In the genomic region with DNA sequence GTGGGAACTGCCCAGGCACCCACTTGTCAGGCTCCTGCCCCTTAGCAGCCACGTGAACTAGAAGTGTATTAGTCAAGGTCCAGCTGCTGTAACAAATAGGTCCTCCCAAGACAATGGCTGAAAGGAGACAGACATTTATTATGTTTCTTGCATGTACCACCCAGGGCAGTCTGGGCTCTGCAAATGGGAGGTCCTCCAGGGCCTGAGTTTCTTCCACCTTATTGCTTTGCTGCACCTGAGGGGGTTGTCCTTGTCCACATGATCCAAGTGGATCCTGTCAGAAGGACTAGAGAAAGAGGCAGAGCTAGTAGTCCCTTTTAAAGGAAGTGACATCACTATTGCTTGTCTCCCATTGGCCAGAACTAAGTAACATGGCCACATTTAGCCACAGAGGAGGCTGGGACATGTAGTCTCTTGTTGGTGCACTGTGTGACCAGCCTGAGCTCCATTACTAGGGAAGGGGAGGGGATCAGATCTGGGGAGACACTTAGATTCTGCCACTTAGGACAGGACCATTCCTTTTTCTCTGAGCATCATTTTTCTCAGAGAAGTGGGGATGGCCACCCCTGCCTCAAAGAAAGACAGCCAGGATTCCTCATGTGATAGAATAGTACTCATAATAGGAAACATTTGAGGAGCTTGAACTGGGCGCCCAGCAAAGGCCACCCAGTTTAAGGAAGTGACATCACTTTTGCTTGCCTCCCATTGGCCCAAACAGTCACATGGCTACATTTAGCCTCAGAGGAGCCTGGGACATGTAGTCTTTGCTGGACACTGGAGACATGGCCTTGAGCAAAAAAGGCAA, we compare ENCODE assay signal across 1 cellular context.
TF ChIP-seq lines count a peak whose summit lies in the region.

No MANE protein-coding gene starts in this region.

TF ChIP-seq in GM12878, 131 proteins besides CTCF, POLR2A, EP300 and RAD21:
- TF ChIP-seq, protein P1, sequence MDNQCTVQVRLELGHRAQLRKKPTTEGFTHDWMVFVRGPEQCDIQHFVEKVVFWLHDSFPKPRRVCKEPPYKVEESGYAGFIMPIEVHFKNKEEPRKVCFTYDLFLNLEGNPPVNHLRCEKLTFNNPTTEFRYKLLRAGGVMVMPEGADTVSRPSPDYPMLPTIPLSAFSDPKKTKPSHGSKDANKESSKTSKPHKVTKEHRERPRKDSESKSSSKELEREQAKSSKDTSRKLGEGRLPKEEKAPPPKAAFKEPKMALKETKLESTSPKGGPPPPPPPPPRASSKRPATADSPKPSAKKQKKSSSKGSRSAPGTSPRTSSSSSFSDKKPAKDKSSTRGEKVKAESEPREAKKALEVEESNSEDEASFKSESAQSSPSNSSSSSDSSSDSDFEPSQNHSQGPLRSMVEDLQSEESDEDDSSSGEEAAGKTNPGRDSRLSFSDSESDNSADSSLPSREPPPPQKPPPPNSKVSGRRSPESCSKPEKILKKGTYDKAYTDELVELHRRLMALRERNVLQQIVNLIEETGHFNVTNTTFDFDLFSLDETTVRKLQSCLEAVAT (IDR thresholded peaks at IDR 0.05) = no peak
- TF ChIP-seq SIX5 (IDR thresholded peaks at IDR 0.05; ENCODE audit: low read depth, low read length, severe bottlenecking) = peak; percentile 80
- TF ChIP-seq, protein P2, sequence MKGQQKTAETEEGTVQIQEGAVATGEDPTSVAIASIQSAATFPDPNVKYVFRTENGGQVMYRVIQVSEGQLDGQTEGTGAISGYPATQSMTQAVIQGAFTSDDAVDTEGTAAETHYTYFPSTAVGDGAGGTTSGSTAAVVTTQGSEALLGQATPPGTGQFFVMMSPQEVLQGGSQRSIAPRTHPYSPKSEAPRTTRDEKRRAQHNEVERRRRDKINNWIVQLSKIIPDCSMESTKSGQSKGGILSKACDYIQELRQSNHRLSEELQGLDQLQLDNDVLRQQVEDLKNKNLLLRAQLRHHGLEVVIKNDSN (IDR thresholded peaks at IDR 0.05; ENCODE audit: borderline replicate concordance, extremely low read length, insufficient read depth, low read depth, low read length) = peak; percentile 84
- TF ChIP-seq SRF (IDR thresholded peaks at IDR 0.05; ENCODE audit: low read depth in 2 of 2, low read length in 2 of 2) = no peak
- peak; percentile 26; the same call in 1 of the 2 replicates for TF ChIP-seq SPI1 (IDR thresholded peaks at IDR 0.05; ENCODE audit: borderline replicate concordance, insufficient read depth, low read depth, low read length)
- TF ChIP-seq SMAD5 (IDR thresholded peaks at IDR 0.05; ENCODE audit: low read depth) = no peak
- no peak for TF ChIP-seq BHLHE40 (IDR thresholded peaks at IDR 0.05; ENCODE audit: borderline replicate concordance in 1 of 2, low read depth in 2 of 2, low read length in 1 of 2)
- TF ChIP-seq, protein P3, sequence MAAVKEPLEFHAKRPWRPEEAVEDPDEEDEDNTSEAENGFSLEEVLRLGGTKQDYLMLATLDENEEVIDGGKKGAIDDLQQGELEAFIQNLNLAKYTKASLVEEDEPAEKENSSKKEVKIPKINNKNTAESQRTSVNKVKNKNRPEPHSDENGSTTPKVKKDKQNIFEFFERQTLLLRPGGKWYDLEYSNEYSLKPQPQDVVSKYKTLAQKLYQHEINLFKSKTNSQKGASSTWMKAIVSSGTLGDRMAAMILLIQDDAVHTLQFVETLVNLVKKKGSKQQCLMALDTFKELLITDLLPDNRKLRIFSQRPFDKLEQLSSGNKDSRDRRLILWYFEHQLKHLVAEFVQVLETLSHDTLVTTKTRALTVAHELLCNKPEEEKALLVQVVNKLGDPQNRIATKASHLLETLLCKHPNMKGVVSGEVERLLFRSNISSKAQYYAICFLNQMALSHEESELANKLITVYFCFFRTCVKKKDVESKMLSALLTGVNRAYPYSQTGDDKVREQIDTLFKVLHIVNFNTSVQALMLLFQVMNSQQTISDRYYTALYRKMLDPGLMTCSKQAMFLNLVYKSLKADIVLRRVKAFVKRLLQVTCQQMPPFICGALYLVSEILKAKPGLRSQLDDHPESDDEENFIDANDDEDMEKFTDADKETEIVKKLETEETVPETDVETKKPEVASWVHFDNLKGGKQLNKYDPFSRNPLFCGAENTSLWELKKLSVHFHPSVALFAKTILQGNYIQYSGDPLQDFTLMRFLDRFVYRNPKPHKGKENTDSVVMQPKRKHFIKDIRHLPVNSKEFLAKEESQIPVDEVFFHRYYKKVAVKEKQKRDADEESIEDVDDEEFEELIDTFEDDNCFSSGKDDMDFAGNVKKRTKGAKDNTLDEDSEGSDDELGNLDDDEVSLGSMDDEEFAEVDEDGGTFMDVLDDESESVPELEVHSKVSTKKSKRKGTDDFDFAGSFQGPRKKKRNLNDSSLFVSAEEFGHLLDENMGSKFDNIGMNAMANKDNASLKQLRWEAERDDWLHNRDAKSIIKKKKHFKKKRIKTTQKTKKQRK (IDR thresholded peaks at IDR 0.05; ENCODE audit: low read depth, low read length) = no peak
- TF ChIP-seq ATF7 (IDR thresholded peaks at IDR 0.05; ENCODE audit: low read depth) = peak; percentile 52
- TF ChIP-seq RUNX3 (IDR thresholded peaks at IDR 0.05; ENCODE audit: low read length) = peak; percentile 20; the same call in 1 of the 2 replicates
- TF ChIP-seq GATAD2B (conservative IDR thresholded peaks at IDR 0.05; ENCODE audit: low read depth) = no peak
- TF ChIP-seq YY1 (IDR thresholded peaks at IDR 0.05; ENCODE audit: low read depth, low read length) = peak; percentile 90
- TF ChIP-seq SREBF1 (IDR thresholded peaks at IDR 0.05; ENCODE audit: low read length) = no peak
- TF ChIP-seq RCOR1 (conservative IDR thresholded peaks at IDR 0.05; ENCODE audit: low read depth, low read length) = no peak
- TF ChIP-seq ZNF622 (IDR thresholded peaks at IDR 0.05) = no peak
- peak; percentile 82 for TF ChIP-seq GABPA (IDR thresholded peaks at IDR 0.05; ENCODE audit: low read depth)
- no peak for TF ChIP-seq NR2C1 (IDR thresholded peaks at IDR 0.05)
- no peak for TF ChIP-seq ZNF384 (IDR thresholded peaks at IDR 0.05; ENCODE audit: borderline replicate concordance, low read depth, low read length)
- TF ChIP-seq IKZF1 (conservative IDR thresholded peaks at IDR 0.05) = 0 out of 2 replicates have a peak, but pooled peaks have one; percentile 14
- no peak for TF ChIP-seq NFYA (IDR thresholded peaks at IDR 0.05; ENCODE audit: borderline replicate concordance, low read depth, low read length)
- no peak for TF ChIP-seq ETV6 (conservative IDR thresholded peaks at IDR 0.05 in 1 of 2, IDR thresholded peaks at IDR 0.05 in 1 of 2; ENCODE audit: borderline replicate concordance in 1 of 2, low read depth in 1 of 2)
- no peak for TF ChIP-seq CHD1 (IDR thresholded peaks at IDR 0.05; ENCODE audit: low read depth, low read length)
- no peak for TF ChIP-seq MYB (IDR thresholded peaks at IDR 0.05; ENCODE audit: borderline replicate concordance, low read depth, low read length)
- TF ChIP-seq, protein P4, sequence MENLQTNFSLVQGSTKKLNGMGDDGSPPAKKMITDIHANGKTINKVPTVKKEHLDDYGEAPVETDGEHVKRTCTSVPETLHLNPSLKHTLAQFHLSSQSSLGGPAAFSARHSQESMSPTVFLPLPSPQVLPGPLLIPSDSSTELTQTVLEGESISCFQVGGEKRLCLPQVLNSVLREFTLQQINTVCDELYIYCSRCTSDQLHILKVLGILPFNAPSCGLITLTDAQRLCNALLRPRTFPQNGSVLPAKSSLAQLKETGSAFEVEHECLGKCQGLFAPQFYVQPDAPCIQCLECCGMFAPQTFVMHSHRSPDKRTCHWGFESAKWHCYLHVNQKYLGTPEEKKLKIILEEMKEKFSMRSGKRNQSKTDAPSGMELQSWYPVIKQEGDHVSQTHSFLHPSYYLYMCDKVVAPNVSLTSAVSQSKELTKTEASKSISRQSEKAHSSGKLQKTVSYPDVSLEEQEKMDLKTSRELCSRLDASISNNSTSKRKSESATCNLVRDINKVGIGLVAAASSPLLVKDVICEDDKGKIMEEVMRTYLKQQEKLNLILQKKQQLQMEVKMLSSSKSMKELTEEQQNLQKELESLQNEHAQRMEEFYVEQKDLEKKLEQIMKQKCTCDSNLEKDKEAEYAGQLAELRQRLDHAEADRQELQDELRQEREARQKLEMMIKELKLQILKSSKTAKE (IDR thresholded peaks at IDR 0.05; ENCODE audit: low read depth, poor library complexity, severe bottlenecking) = no peak
- TF ChIP-seq, protein P5, sequence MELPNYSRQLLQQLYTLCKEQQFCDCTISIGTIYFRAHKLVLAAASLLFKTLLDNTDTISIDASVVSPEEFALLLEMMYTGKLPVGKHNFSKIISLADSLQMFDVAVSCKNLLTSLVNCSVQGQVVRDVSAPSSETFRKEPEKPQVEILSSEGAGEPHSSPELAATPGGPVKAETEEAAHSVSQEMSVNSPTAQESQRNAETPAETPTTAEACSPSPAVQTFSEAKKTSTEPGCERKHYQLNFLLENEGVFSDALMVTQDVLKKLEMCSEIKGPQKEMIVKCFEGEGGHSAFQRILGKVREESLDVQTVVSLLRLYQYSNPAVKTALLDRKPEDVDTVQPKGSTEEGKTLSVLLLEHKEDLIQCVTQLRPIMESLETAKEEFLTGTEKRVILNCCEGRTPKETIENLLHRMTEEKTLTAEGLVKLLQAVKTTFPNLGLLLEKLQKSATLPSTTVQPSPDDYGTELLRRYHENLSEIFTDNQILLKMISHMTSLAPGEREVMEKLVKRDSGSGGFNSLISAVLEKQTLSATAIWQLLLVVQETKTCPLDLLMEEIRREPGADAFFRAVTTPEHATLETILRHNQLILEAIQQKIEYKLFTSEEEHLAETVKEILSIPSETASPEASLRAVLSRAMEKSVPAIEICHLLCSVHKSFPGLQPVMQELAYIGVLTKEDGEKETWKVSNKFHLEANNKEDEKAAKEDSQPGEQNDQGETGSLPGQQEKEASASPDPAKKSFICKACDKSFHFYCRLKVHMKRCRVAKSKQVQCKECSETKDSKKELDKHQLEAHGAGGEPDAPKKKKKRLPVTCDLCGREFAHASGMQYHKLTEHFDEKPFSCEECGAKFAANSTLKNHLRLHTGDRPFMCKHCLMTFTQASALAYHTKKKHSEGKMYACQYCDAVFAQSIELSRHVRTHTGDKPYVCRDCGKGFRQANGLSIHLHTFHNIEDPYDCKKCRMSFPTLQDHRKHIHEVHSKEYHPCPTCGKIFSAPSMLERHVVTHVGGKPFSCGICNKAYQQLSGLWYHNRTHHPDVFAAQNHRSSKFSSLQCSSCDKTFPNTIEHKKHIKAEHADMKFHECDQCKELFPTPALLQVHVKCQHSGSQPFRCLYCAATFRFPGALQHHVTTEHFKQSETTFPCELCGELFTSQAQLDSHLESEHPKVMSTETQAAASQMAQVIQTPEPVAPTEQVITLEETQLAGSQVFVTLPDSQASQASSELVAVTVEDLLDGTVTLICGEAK (IDR thresholded peaks at IDR 0.05; ENCODE audit: borderline replicate concordance) = peak; percentile 67; the same call in 1 of the 2 replicates
- peak; percentile 74 for TF ChIP-seq HCFC1 (IDR thresholded peaks at IDR 0.05; ENCODE audit: low read length)
- no peak for TF ChIP-seq SMC3 (IDR thresholded peaks at IDR 0.05; ENCODE audit: borderline replicate concordance, low read length)
- TF ChIP-seq, protein P6, sequence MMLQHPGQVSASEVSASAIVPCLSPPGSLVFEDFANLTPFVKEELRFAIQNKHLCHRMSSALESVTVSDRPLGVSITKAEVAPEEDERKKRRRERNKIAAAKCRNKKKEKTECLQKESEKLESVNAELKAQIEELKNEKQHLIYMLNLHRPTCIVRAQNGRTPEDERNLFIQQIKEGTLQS (IDR thresholded peaks at IDR 0.05; ENCODE audit: borderline replicate concordance, extremely low read depth, low read depth, low read length) = peak; percentile 81
- TF ChIP-seq NR2F1 (conservative IDR thresholded peaks at IDR 0.05) = no peak
- TF ChIP-seq EZH2 (IDR thresholded peaks at IDR 0.05; ENCODE audit: borderline replicate concordance, control insufficient read depth, low read depth, low read length) = no peak
- no peak for TF ChIP-seq EGR1 (IDR thresholded peaks at IDR 0.05; ENCODE audit: borderline replicate concordance in 1 of 2, low read depth in 2 of 2, low read length in 2 of 2)
- TF ChIP-seq, protein P7, sequence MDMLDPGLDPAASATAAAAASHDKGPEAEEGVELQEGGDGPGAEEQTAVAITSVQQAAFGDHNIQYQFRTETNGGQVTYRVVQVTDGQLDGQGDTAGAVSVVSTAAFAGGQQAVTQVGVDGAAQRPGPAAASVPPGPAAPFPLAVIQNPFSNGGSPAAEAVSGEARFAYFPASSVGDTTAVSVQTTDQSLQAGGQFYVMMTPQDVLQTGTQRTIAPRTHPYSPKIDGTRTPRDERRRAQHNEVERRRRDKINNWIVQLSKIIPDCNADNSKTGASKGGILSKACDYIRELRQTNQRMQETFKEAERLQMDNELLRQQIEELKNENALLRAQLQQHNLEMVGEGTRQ (IDR thresholded peaks at IDR 0.05; ENCODE audit: borderline replicate concordance, low read depth, low read length) = peak; percentile 55
- no peak for TF ChIP-seq PAX5 (IDR thresholded peaks at IDR 0.05; ENCODE audit: borderline replicate concordance, low read depth, low read length)
- TF ChIP-seq CREM (IDR thresholded peaks at IDR 0.05; ENCODE audit: low read depth) = peak; percentile 60
- TF ChIP-seq RAD51 (IDR thresholded peaks at IDR 0.05) = peak; percentile 57; the same call in 1 of the 2 replicates
- TF ChIP-seq CREB1 (IDR thresholded peaks at IDR 0.05; ENCODE audit: low read depth) = peak; percentile 73
